Comparison of ENCODE assay signal across 5 cellular contexts in the genomic region with DNA sequence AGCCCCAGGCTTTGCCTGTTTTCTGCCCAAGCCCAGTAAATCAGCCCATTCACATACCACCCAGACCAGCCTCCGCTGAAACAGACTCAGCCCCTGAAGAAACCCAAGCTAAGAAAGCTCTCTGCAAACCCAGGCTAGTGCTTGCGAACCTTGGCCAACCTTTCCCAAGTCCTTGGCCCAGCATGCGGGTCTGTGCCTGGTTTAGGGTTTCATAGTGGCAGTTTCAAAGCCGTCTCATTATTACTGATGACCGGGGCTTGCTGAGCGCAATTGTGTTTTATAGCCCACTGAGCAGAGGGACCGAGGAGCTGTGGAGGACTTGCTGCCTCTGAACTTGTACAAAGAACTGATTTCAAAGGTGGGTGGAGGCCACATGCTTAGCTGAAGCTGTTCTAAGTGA.
"Had no signal": no experiment of that assay in that cellular context is flagged by ENCODE, and none has a peak within 500 bp of the region (broad histone marks: within the 10 kb centered on the region; RNA-seq: fewer than 3 reads in every experiment).

No MANE protein-coding gene starts in this region.

- DNase-seq: GM23248, GOT3, H7, HCEC 1CT had no signal

- H3K27ac ChIP-seq: GM23248 had no signal

- H3K27ac Mint-ChIP-seq: IgD-negative memory B cell had no signal

- H3K4me3 ChIP-seq: GM23248 had no signal

- H3K27me3 Mint-ChIP-seq: IgD-negative memory B cell had no signal

- H3K36me3 Mint-ChIP-seq: IgD-negative memory B cell had no signal

- H3K4me3 Mint-ChIP-seq: IgD-negative memory B cell had no signal

- H3K4me1 Mint-ChIP-seq: IgD-negative memory B cell had no signal

- H2AFZ ChIP-seq: GM23248 had no signal

- H3K9ac ChIP-seq: GM23248 had no signal
